17 cellular contexts compared by ENCODE assay signal in genomic region chr3:162489853-162490252, GRCh38.
DNase-seq lines count a peak whose midpoint lies in the region; ATAC-seq and TF ChIP-seq lines count a peak whose summit lies in the region.
"Had no signal": no experiment of that assay in that cellular context is flagged by ENCODE, and none has a peak within 500 bp of the region (broad histone marks: within the 10 kb centered on the region; RNA-seq: fewer than 3 reads in every experiment).

No MANE protein-coding gene starts in this region.

- no peak for TF ChIP-seq POLR2A in HCT116 (IDR thresholded peaks at IDR 0.05; ENCODE audit: borderline replicate concordance, extremely low read depth, insufficient read depth, insufficient read length)

- H3K9me3 ChIP-seq in HCT116 (ENCODE audit: control insufficient read depth in 1 of 2, insufficient read depth in 1 of 2, low read depth in 1 of 2, low read length in 2 of 2), result no peaks in the 10 kb centered on the region
- no peaks in the 10 kb centered on the region for H3K9me3 ChIP-seq in aorta (ENCODE audit: control insufficient read depth, low read length)
- H3K9me3 ChIP-seq: BE2C, mucosa of descending colon, uterus had no signal

- DNase-seq in AG10803 (ENCODE audit: low read depth) (peak; percentile 47), HCT116 (ENCODE audit: low read depth, low spot score) (peak; percentile 8), RPMI8226 (peak; percentile 15), kidney glomerular epithelial cell (lab: John Stamatoyannopoulos, UW) (peak; percentile 3), aorta (no peak), KG1 (lab: John Stamatoyannopoulos, UW) (no peak), DMS153 (lab: John Stamatoyannopoulos, UW) (no peak)
- no peak for DNase-seq in natural killer cell treated with Interleukin-12 subunit alpha and Interleukin-12 subunit beta and Interleukin-15 and Interleukin-18, amount 100 ng/mL, for 72 hours (ENCODE audit: low spot score)
- DNase-seq: BE2C, KBM-7, mucosa of descending colon, NCI-H1930, NCI-H526 treated with DMSO at 0.1 percent for 48 hours, posterior cingulate gyrus, Right ventricle myocardium superior, stomach, uterus had no signal

- CTCF ChIA-PET in HCT116 (lab: Charles Lee), result no interaction called here

- H3K4me3 Mint-ChIP-seq in natural killer cell treated with Interleukin-12 subunit alpha and Interleukin-12 subunit beta and Interleukin-15 and Interleukin-18, amount 100 ng/mL, for 72 hours, result no peak overlapping the region

- no peak overlapping the region for H2AFZ ChIP-seq in HCT116 (ENCODE audit: low read depth, low read length, poor library complexity, severe bottlenecking)

- intact Hi-C loops in HCT116 (cut with micrococcal nuclease) (no loop called here), aorta (cut with DNase I) (no loop called here)

- no peaks in the 10 kb centered on the region for H3K27me3 Mint-ChIP-seq in natural killer cell treated with Interleukin-12 subunit alpha and Interleukin-12 subunit beta and Interleukin-15 and Interleukin-18, amount 100 ng/mL, for 72 hours

- no peak overlapping the region for H3K4me3 ChIP-seq in AG10803 (ENCODE audit: low read length)
- H3K4me3 ChIP-seq in HCT116 (replicated peaks in 1 of 2; ENCODE audit: low read depth in 1 of 2, low read length in 2 of 2), result no peak overlapping the region
- H3K4me3 ChIP-seq in aorta (ENCODE audit: low read length in 2 of 2), result no peak overlapping the region
- H3K4me3 ChIP-seq: mucosa of descending colon, stomach, uterus had no signal

- H3K4me1 ChIP-seq in HCT116 (ENCODE audit: control insufficient read depth in 1 of 2, insufficient read depth in 2 of 2, low read length in 2 of 2) (0 out of 4 replicates have a peak, but pooled peaks cover 0 to 6% of the 10 kb centered on the region in 2 experiments), aorta (ENCODE audit: control insufficient read depth in 1 of 2, insufficient read depth in 2 of 2, low read length in 2 of 2) (no peaks in the 10 kb centered on the region)
- H3K4me1 ChIP-seq: BE2C, stomach, uterus had no signal

- H3K4me1 Mint-ChIP-seq in natural killer cell treated with Interleukin-12 subunit alpha and Interleukin-12 subunit beta and Interleukin-15 and Interleukin-18, amount 100 ng/mL, for 72 hours (ENCODE audit: low read depth in 2 of 2), result no peaks in the 10 kb centered on the region

- WGBS in aorta, 2 donors, result 85 to 98% methylated on average over 2 of the region's 2 CpGs

- POLR2A ChIA-PET in HCT116 (lab: Charles Lee), result no interaction called here

- H3K79me2 ChIP-seq in HCT116 (ENCODE audit: insufficient read depth, low read length), result no peaks in the 10 kb centered on the region

- H3K27me3 ChIP-seq in HCT116 (ENCODE audit: insufficient read depth, low read length) (no peaks in the 10 kb centered on the region), aorta (ENCODE audit: control insufficient read depth in 1 of 2, insufficient read depth in 2 of 2, low read length in 1 of 2) (no peaks in the 10 kb centered on the region)
- H3K27me3 ChIP-seq: BE2C, stomach, uterus had no signal

- no TSS peak for BruUV-seq in HCT116 (replicated peaks; lab: Mats Ljungman, UMichigan)

- H3K36me3 Mint-ChIP-seq in natural killer cell treated with Interleukin-12 subunit alpha and Interleukin-12 subunit beta and Interleukin-15 and Interleukin-18, amount 100 ng/mL, for 72 hours, result no peaks in the 10 kb centered on the region

- H3K36me3 ChIP-seq in HCT116 (ENCODE audit: control insufficient read depth in 1 of 2, insufficient read depth in 2 of 2, low read length in 2 of 2) (no peaks in the 10 kb centered on the region), aorta (ENCODE audit: control insufficient read depth in 1 of 2, insufficient read depth in 2 of 2, low read length in 1 of 2) (no peaks in the 10 kb centered on the region)
- H3K36me3 ChIP-seq: BE2C, stomach, uterus had no signal

- no peak overlapping the region for H3K4me2 ChIP-seq in HCT116 (ENCODE audit: low read length)

- TF ChIP-seq CTCF in AG10803 (conservative IDR thresholded peaks at IDR 0.05; ENCODE audit: low read length), result peak; percentile 47
- TF ChIP-seq CTCF in HCT116 (IDR thresholded peaks at IDR 0.05 in 2 of 3, conservative IDR thresholded peaks at IDR 0.05 in 1 of 3; ENCODE audit: borderline replicate concordance in 1 of 3, insufficient read depth in 1 of 3, low read depth in 2 of 3, low read length in 2 of 3), result peak; percentile 11 to 22 (median 12); a peak in 3 of 6 replicates

- H4K20me1 ChIP-seq in HCT116 (ENCODE audit: insufficient read depth), result no peaks in the 10 kb centered on the region

- ATAC-seq in HCT116 (peak; percentile 81), aorta (ENCODE audit: low FRiP score) (no peak)
- ATAC-seq in natural killer cell treated with Interleukin-12 subunit alpha and Interleukin-12 subunit beta and Interleukin-15 and Interleukin-18, amount 100 ng/mL, for 72 hours, result no peak
- ATAC-seq: mucosa of descending colon had no signal

- no peak overlapping the region for H3K27ac Mint-ChIP-seq in natural killer cell treated with Interleukin-12 subunit alpha and Interleukin-12 subunit beta and Interleukin-15 and Interleukin-18, amount 100 ng/mL, for 72 hours

- TF ChIP-seq RAD21 in HCT116 (IDR thresholded peaks at IDR 0.05; ENCODE audit: low read depth), result peak; percentile 26; the same call in 1 of the 2 replicates

- peaks cover 6% of the 10 kb centered on the region for H3K9me3 Mint-ChIP-seq in natural killer cell treated with Interleukin-12 subunit alpha and Interleukin-12 subunit beta and Interleukin-15 and Interleukin-18, amount 100 ng/mL, for 72 hours

- RAD21 ChIA-PET in HCT116 (lab: Charles Lee; ENCODE audit: low non-redundant PET in 1 of 2, low total read pairs in 2 of 2, uncharacterized antibody in 2 of 2, unreplicated experiment in 2 of 2), result no interaction called here

- H3K9ac ChIP-seq in HCT116 (ENCODE audit: low read length), result no peak overlapping the region

- no peak overlapping the region for H3K27ac ChIP-seq in HCT116 (ENCODE audit: low read depth, low read length)
- H3K27ac ChIP-seq in aorta (ENCODE audit: low read depth in 1 of 2, low read length in 2 of 2), result no peak overlapping the region
- H3K27ac ChIP-seq: stomach, uterus had no signal

- peaks cover 8% of the 10 kb centered on the region; the same call in 1 of the 2 replicates for H3K9me2 ChIP-seq in HCT116 (ENCODE audit: insufficient read depth)

TF ChIP-seq in HCT116, 20 proteins besides CTCF, POLR2A, EP300 and RAD21 (continues in another document):
- TF ChIP-seq REST (IDR thresholded peaks at IDR 0.05; ENCODE audit: low read depth) (no peak), SRF (IDR thresholded peaks at IDR 0.05; ENCODE audit: low read depth) (no peak), EZH2phosphoT487 (IDR thresholded peaks at IDR 0.05; ENCODE audit: borderline replicate concordance) (no peak), EGR1 (IDR thresholded peaks at IDR 0.05; ENCODE audit: low read depth) (no peak), YY1 (IDR thresholded peaks at IDR 0.05; ENCODE audit: extremely low read depth, insufficient replicate concordance, low read depth, low read length) (no peak), EZH2 (IDR thresholded peaks at IDR 0.05) (no peak), SP1 (IDR thresholded peaks at IDR 0.05; ENCODE audit: low read depth) (no peak), JUND (IDR thresholded peaks at IDR 0.05) (no peak), ELF1 (IDR thresholded peaks at IDR 0.05; ENCODE audit: borderline replicate concordance, low read depth) (no peak), MAX (IDR thresholded peaks at IDR 0.05) (no peak), ATF3 (IDR thresholded peaks at IDR 0.05) (no peak), ZNF274 (IDR thresholded peaks at IDR 0.05; ENCODE audit: low read depth, low read length) (no peak), CEBPB (IDR thresholded peaks at IDR 0.05; ENCODE audit: low read depth) (no peak), CBX3 (IDR thresholded peaks at IDR 0.05; ENCODE audit: low read depth) (no peak)

Comparison
In these comparisons a context has a peak if more than half of its experiments do, and no peak if none do; other contexts are left out.
1. DNase-seq: peak in AG10803 (single experiment), HCT116 (single experiment), RPMI8226 (single experiment) and kidney glomerular epithelial cell (single experiment); none in natural killer cell treated with Interleukin-12 subunit alpha and Interleukin-12 subunit beta and Interleukin-15 and Interleukin-18, amount 100 ng/mL, for 72 hours (single experiment), aorta (0 of 2), KG1 (single experiment) and DMS153 (single experiment).